14 cellular contexts compared by ENCODE assay signal in genomic region chr11:7861292-7861691, GRCh38. TPM values are rescaled to one million over a fixed set of nuclear protein-coding genes. Genes with fewer than 3 reads are reported as not detected.
DNase-seq lines count a peak whose midpoint lies in the region; ATAC-seq and TF ChIP-seq lines count a peak whose summit lies in the region.
"Not testable (repeated sequence)": the region's sequence is repeated elsewhere in the genome, so short reads cannot be mapped to it uniquely, and the experiment has no call there.
"Had no signal": no experiment of that assay in that cellular context is flagged by ENCODE, and none has a peak within 500 bp of the region (broad histone marks: within the 10 kb centered on the region; RNA-seq: fewer than 3 reads in every experiment).

No MANE protein-coding gene starts in this region.

- DNase-seq in DMS53 (lab: John Stamatoyannopoulos, UW), result peak; percentile 73
- DNase-seq in H9, result peak; percentile 63
- DNase-seq in NCI-H146 (lab: John Stamatoyannopoulos, UW), result peak; percentile 1
- DNase-seq in NCI-H2171 treated with DMSO at 0.1 percent for 48 hours (lab: John Stamatoyannopoulos, UW), result peak; percentile 18
- peak; percentile 43 for DNase-seq in NT2/D1 (ENCODE audit: low read depth, low spot score)
- peak; percentile 53 for DNase-seq in WTC11 (ENCODE audit: low spot score)
- peak; percentile 67 for DNase-seq in endodermal cell
- DNase-seq in trophoblast cell, result not testable (repeated sequence)

- not testable (repeated sequence) for H3K18ac ChIP-seq in H9 (ENCODE audit: insufficient read length, low read depth, low read length); trophoblast cell (ENCODE audit: low read length)

- no CpG with 5 or more reads among the region's 14 CpGs for WGBS in H9 (ENCODE audit: extremely low coverage, insufficient read length, low lambda C conversion rate)
- 77 to 83% methylated on average over 7 to 13 of the region's 14 CpGs for WGBS in endodermal cell (ENCODE audit: insufficient coverage in 1 of 2, insufficient read length in 1 of 2), 2 experiments
- no CpG with 5 or more reads among the region's 14 CpGs for WGBS in trophoblast cell (ENCODE audit: extremely low coverage, insufficient coverage, insufficient read length)

- H3K4me3 ChIP-seq in NT2/D1 (ENCODE audit: insufficient read length, low read depth), result peak overlapping the region; percentile 5
- not testable (repeated sequence) for H3K4me3 ChIP-seq in endodermal cell (ENCODE audit: low read length); trophoblast cell (ENCODE audit: low read depth, low read length)

- not testable (repeated sequence) for H4K91ac ChIP-seq in H9 (ENCODE audit: insufficient read length, low read depth, low read length)
- H4K91ac ChIP-seq in trophoblast cell (ENCODE audit: low read depth, low read length), result peak overlapping the region; percentile 14

- POLR2A ChIA-PET in WTC11 (lab: Charles Lee), result not testable (repeated sequence)

- H3K4me3 Mint-ChIP-seq in H9 (0 out of 5 replicates have a peak overlapping the region, but pooled peaks of 1 of the 2 experiments have one; percentile 47), WTC11 (peak overlapping the region; percentile 54), endodermal cell (peak overlapping the region; percentile 50)

- not testable (repeated sequence) for H2BK12ac ChIP-seq in H9 (ENCODE audit: insufficient read length, low read depth, low read length); trophoblast cell (ENCODE audit: low read length)

- not testable (repeated sequence) for H2BK15ac ChIP-seq in H9 (ENCODE audit: low read depth, low read length)

- not testable (repeated sequence) for H3K27ac ChIP-seq in H9 (ENCODE audit: insufficient read length, low read depth, low read length); endodermal cell (ENCODE audit: low read depth, low read length); trophoblast cell (ENCODE audit: low read depth, low read length)

- H3K27me3 ChIP-seq in H9 (ENCODE audit: insufficient read depth, low read length); NT2/D1 (ENCODE audit: insufficient read depth, insufficient read length); endodermal cell (ENCODE audit: control insufficient read depth, insufficient read depth, low read length, poor library complexity, severe bottlenecking); trophoblast cell (ENCODE audit: insufficient read depth, low read length): not testable (repeated sequence)

- not testable (repeated sequence) for H3K9ac ChIP-seq in H9 (ENCODE audit: extremely low read depth, insufficient read length, low read length); NT2/D1 (ENCODE audit: insufficient read length, low read depth); endodermal cell (ENCODE audit: extremely low read depth, low read length, poor library complexity, severe bottlenecking); trophoblast cell (ENCODE audit: low read length)

- not testable (repeated sequence) for H3K4me1 ChIP-seq in H9 (ENCODE audit: insufficient read depth, low read length); NT2/D1 (ENCODE audit: insufficient read depth, insufficient read length); endodermal cell (ENCODE audit: control insufficient read depth, insufficient read depth, low read length); trophoblast cell (ENCODE audit: control insufficient read depth in 1 of 2, insufficient read depth in 2 of 2, low read length in 2 of 2)

- not testable (repeated sequence) for H3K23me2 ChIP-seq in H9 (ENCODE audit: insufficient read length, low read depth, low read length, poor library complexity, severe bottlenecking)

- CTCF ChIA-PET in WTC11 (lab: Charles Lee), result not testable (repeated sequence)

- not testable (repeated sequence) for H2BK5ac ChIP-seq in H9 (ENCODE audit: insufficient read length, low read length); trophoblast cell (ENCODE audit: low read depth, low read length, poor library complexity)

- H4K20me1 ChIP-seq in H9 (ENCODE audit: control insufficient read depth, insufficient read depth, insufficient read length), result not testable (repeated sequence)

- peaks cover 1 to 14% (median 9%) of the 10 kb centered on the region in 3 experiments; a peak in 6 of 7 replicates for H3K36me3 Mint-ChIP-seq in H9 (ENCODE audit: insufficient read depth in 1 of 3, low read depth in 3 of 3)
- H3K36me3 Mint-ChIP-seq in WTC11, result peaks cover 13% of the 10 kb centered on the region
- peaks cover 25% of the 10 kb centered on the region for H3K36me3 Mint-ChIP-seq in endodermal cell (ENCODE audit: low read depth)

- H3K4ac ChIP-seq in H9 (ENCODE audit: low read depth, low read length); trophoblast cell (ENCODE audit: low read depth, low read length): not testable (repeated sequence)

- H2AFZ ChIP-seq in H9 (ENCODE audit: low read length); trophoblast cell (ENCODE audit: insufficient read depth, low read length, poor library complexity): not testable (repeated sequence)

- H3K27ac Mint-ChIP-seq in H9, result peak overlapping the region in 2 of 3 experiments; percentile 95 to 98; a peak in 4 of 7 replicates
- not testable (repeated sequence) for H3K27ac Mint-ChIP-seq in WTC11
- H3K27ac Mint-ChIP-seq in endodermal cell, result peak overlapping the region; percentile 92

- not testable (repeated sequence) for H3K36me3 ChIP-seq in NT2/D1 (ENCODE audit: insufficient read depth, insufficient read length, low read length); trophoblast cell (ENCODE audit: control insufficient read depth in 1 of 2, insufficient read depth in 2 of 2, low read length in 2 of 2)
- H3K36me3 ChIP-seq in endodermal cell (ENCODE audit: control insufficient read depth, insufficient read depth, low read length), result peaks cover 19% of the 10 kb centered on the region

- H3K23ac ChIP-seq in H9 (ENCODE audit: insufficient read length, low read depth, low read length); trophoblast cell (ENCODE audit: low read length): not testable (repeated sequence)

- H3T11ph ChIP-seq in H9 (ENCODE audit: low read length), result not testable (repeated sequence)

- not testable (repeated sequence) for TF ChIP-seq CTCF in H9 (conservative IDR thresholded peaks at IDR 0.05); WTC11 (IDR thresholded peaks at IDR 0.05); endodermal cell (conservative IDR thresholded peaks at IDR 0.05)

- not testable (repeated sequence) for H3K79me1 ChIP-seq in H9 (ENCODE audit: insufficient read depth, low read depth, low read length, poor library complexity, severe bottlenecking); trophoblast cell (ENCODE audit: low read length)

- H4K5ac ChIP-seq in H9 (ENCODE audit: insufficient read length, low read depth, low read length), result not testable (repeated sequence)

- not testable (repeated sequence) for H3K9me3 Mint-ChIP-seq in H9, endodermal cell
- peaks cover 11% of the 10 kb centered on the region for H3K9me3 Mint-ChIP-seq in WTC11

- not testable (repeated sequence) for H3K9me3 ChIP-seq in H9 (ENCODE audit: control insufficient read depth, low read depth, low read length); NT2/D1 (ENCODE audit: insufficient read depth, low read length); endodermal cell (ENCODE audit: control insufficient read depth, low read length); trophoblast cell (ENCODE audit: insufficient read depth, low read depth, low read length)

- not testable (repeated sequence) for H2AK5ac ChIP-seq in H9 (ENCODE audit: insufficient read length, low read length); trophoblast cell (ENCODE audit: low read length)

- H3K56ac ChIP-seq in H9 (ENCODE audit: insufficient read length, low read depth, low read length), result not testable (repeated sequence)

- not testable (repeated sequence) for H3K27me3 Mint-ChIP-seq in H9 (ENCODE audit: low read depth); WTC11 (ENCODE audit: low read depth); endodermal cell (ENCODE audit: insufficient read depth)

- not testable (repeated sequence) for H3K4me1 Mint-ChIP-seq in H9, WTC11
- H3K4me1 Mint-ChIP-seq in endodermal cell, result peaks cover 13% of the 10 kb centered on the region

- not testable (repeated sequence) for ATAC-seq in WTC11

- not testable (repeated sequence) for H3K79me2 ChIP-seq in H9 (ENCODE audit: insufficient read depth, low read length); trophoblast cell (ENCODE audit: control insufficient read depth, insufficient read depth, low read length, poor library complexity)

- not testable (repeated sequence) for H3K14ac ChIP-seq in H9 (ENCODE audit: insufficient read depth, low read length); trophoblast cell (ENCODE audit: low read length)

- H4K12ac ChIP-seq in trophoblast cell (ENCODE audit: low read depth, low read length), result not testable (repeated sequence)

- not testable (repeated sequence) for H2BK120ac ChIP-seq in H9 (ENCODE audit: low read depth, low read length, poor library complexity, severe bottlenecking); trophoblast cell (ENCODE audit: insufficient read depth, low read length, poor library complexity)

- not testable (repeated sequence) for H4K8ac ChIP-seq in H9 (replicated peaks; ENCODE audit: insufficient read length, low read depth, low read length); trophoblast cell (ENCODE audit: low read depth, low read length)

- H2BK20ac ChIP-seq in H9 (ENCODE audit: low read depth, low read length, poor library complexity, severe bottlenecking), result not testable (repeated sequence)

- peak overlapping the region; percentile 3 for H3K4me2 ChIP-seq in H9 (ENCODE audit: insufficient read depth, insufficient read length, low read length)
- H3K4me2 ChIP-seq in trophoblast cell (ENCODE audit: low read length), result not testable (repeated sequence)

RNA-seq across cellular contexts. Expression of gene OR5P3, which starts 30.7 kb away (rescaled TPM):
- total RNA-seq in H9 (2021) (not detected in 2 replicates), WTC11 (2021) (not detected in 3 replicates), endodermal cell (1 to 10 TPM; 1.8 to 9.6 TPM)
- polyA plus RNA-seq in endodermal cell (2013, experiment 1 of 2), result not detected
- polyA plus RNA-seq in endodermal cell (2013, experiment 2 of 2), result 0.50 TPM
- 0.05 TPM in 1 of 2 replicates, not detected in the other for polyA plus RNA-seq in trophoblast cell (2013)
- total RNA-seq: CD4-positive, CD25-positive, alpha-beta regulatory T cell; CD8-positive, alpha-beta memory T cell; Daoy; GM12878; H4; HT-29 had no signal
- polyA plus RNA-seq: CD4-positive, CD25-positive, alpha-beta regulatory T cell; CD8-positive, alpha-beta memory T cell; GM12878 had no signal
